ENCODE assay signal across 8 cellular contexts in genomic region chr16:67935096-67935401, GRCh38. TPM values are rescaled to one million over a fixed set of nuclear protein-coding genes. Genes with fewer than 3 reads are reported as not detected.
DNase-seq lines count a peak whose midpoint lies in the region; ATAC-seq and TF ChIP-seq lines count a peak whose summit lies in the region.

No MANE protein-coding gene starts in this region.

- peaks cover 9% of the 10 kb centered on the region for H3K4me1 ChIP-seq in rectal smooth muscle tissue (ENCODE audit: control insufficient read depth, insufficient read depth, low read length)

- no peaks in the 10 kb centered on the region for H3K27me3 ChIP-seq in rectal smooth muscle tissue (ENCODE audit: control insufficient read depth, insufficient read depth, low read length)

- H3K4me3 ChIP-seq in fibroblast of the aortic adventitia (ENCODE audit: low read depth, low read length) (peak overlapping the region; percentile 96), rectal smooth muscle tissue (ENCODE audit: low read length) (peak overlapping the region; percentile 79)

- in situ Hi-C loops in G401 (cut with HindIII; ENCODE audit: low sequenced_read_pairs): no loop called here

- ATAC-seq in SK-N-SH treated with all-trans-retinoic acid at 6 μM for 48 hours: peak; percentile 13

- DNase-seq in G401 (ENCODE audit: low spot score) (peak; percentile 31), fibroblast of the aortic adventitia (ENCODE audit: low read depth) (no peak), MV-4-11 (lab: John Stamatoyannopoulos, UW) (no peak), NCI-H226 (no peak), hepatic stellate cell (ENCODE audit: low spot score) (no peak)
- DNase-seq in activated CD8-positive, alpha-beta memory T cell treated with anti-CD3 and anti-CD28 coated beads for 24 hours: no peak

- peak overlapping the region; percentile 81 for H3K27ac ChIP-seq in rectal smooth muscle tissue (ENCODE audit: low read depth, low read length)

- H3K36me3 ChIP-seq in rectal smooth muscle tissue (ENCODE audit: control insufficient read depth, insufficient read depth, low read length): peaks cover 9% of the 10 kb centered on the region

- no peak overlapping the region for H3K9ac ChIP-seq in rectal smooth muscle tissue (ENCODE audit: low read length)

- TF ChIP-seq CTCF in fibroblast of the aortic adventitia (IDR thresholded peaks at IDR 0.05; ENCODE audit: insufficient read depth, low read length): no peak

TF ChIP-seq in SK-N-SH treated with all-trans-retinoic acid at 6 μM for 48 hours, 23 proteins besides CTCF, POLR2A, EP300 and RAD21:
- no peak for TF ChIP-seq ZNF70 (CRISPR knock-in tag; IDR thresholded peaks at IDR 0.05)
- no peak for TF ChIP-seq SNAI2 (CRISPR knock-in tag; IDR thresholded peaks at IDR 0.05)
- TF ChIP-seq ZNF8 (CRISPR knock-in tag; IDR thresholded peaks at IDR 0.05): no peak
- TF ChIP-seq ZFP3 (CRISPR knock-in tag; IDR thresholded peaks at IDR 0.05): no peak
- no peak for TF ChIP-seq PATZ1 (CRISPR knock-in tag; IDR thresholded peaks at IDR 0.05; ENCODE audit: borderline replicate concordance)
- TF ChIP-seq BACH2 (CRISPR knock-in tag; IDR thresholded peaks at IDR 0.05; ENCODE audit: borderline replicate concordance): no peak
- no peak for TF ChIP-seq CREB5 (CRISPR knock-in tag; IDR thresholded peaks at IDR 0.05; ENCODE audit: low read depth)
- TF ChIP-seq OSR1 (CRISPR knock-in tag; IDR thresholded peaks at IDR 0.05): no peak
- no peak for TF ChIP-seq ZC3H10 (CRISPR knock-in tag; IDR thresholded peaks at IDR 0.05)
- TF ChIP-seq TSHZ2 (CRISPR knock-in tag; IDR thresholded peaks at IDR 0.05): no peak
- TF ChIP-seq POU6F1 (CRISPR knock-in tag; IDR thresholded peaks at IDR 0.05; ENCODE audit: borderline replicate concordance, low read depth): no peak
- TF ChIP-seq GLIS3 (CRISPR knock-in tag; IDR thresholded peaks at IDR 0.05): no peak
- TF ChIP-seq TCF4 (CRISPR knock-in tag; IDR thresholded peaks at IDR 0.05; ENCODE audit: borderline replicate concordance): no peak

RNA-seq across cellular contexts. Expression of gene PSMB10, which starts 1.6 kb away (rescaled TPM):
- total RNA-seq in G401 (2014; rRNA removed; shearing (Covaris generic)): 17.1 and 26.2 TPM in 2 replicates
- 22.7 and 42.4 TPM in 2 replicates for total RNA-seq in fibroblast of the aortic adventitia (ENCODE audit: low replicate concordance)

RNA-seq across cellular contexts. Expression of gene CTRL, which starts 3.4 kb away (rescaled TPM):
- total RNA-seq in G401 (2014; rRNA removed; shearing (Covaris generic)): 0.18 TPM in 1 of 2 replicates, not detected in the other
- 0.27 and 4.6 TPM in 2 replicates for total RNA-seq in fibroblast of the aortic adventitia (ENCODE audit: low replicate concordance)

RNA-seq across cellular contexts. Expression of gene LCAT, which starts 8.9 kb away (rescaled TPM):
- 6.0 and 8.1 TPM in 2 replicates for total RNA-seq in G401 (2014; rRNA removed; shearing (Covaris generic))
- 2.7 and 5.2 TPM in 2 replicates for total RNA-seq in fibroblast of the aortic adventitia (ENCODE audit: low replicate concordance)

RNA-seq across cellular contexts. Expression of gene SLC12A4, which starts 33.4 kb away (rescaled TPM):
- 30.0 and 46.2 TPM in 2 replicates for total RNA-seq in G401 (2014; rRNA removed; shearing (Covaris generic))
- 32.1 and 65.6 TPM in 2 replicates for total RNA-seq in fibroblast of the aortic adventitia (ENCODE audit: low replicate concordance)

RNA-seq across cellular contexts. Expression of gene PSKH1, which starts 42.0 kb away (rescaled TPM):
- 34.4 and 40.8 TPM in 2 replicates for total RNA-seq in G401 (2014; rRNA removed; shearing (Covaris generic))
- total RNA-seq in fibroblast of the aortic adventitia (ENCODE audit: low replicate concordance): 11.0 and 19.8 TPM in 2 replicates
